1 cellular context compared by ENCODE assay signal in the genomic region with DNA sequence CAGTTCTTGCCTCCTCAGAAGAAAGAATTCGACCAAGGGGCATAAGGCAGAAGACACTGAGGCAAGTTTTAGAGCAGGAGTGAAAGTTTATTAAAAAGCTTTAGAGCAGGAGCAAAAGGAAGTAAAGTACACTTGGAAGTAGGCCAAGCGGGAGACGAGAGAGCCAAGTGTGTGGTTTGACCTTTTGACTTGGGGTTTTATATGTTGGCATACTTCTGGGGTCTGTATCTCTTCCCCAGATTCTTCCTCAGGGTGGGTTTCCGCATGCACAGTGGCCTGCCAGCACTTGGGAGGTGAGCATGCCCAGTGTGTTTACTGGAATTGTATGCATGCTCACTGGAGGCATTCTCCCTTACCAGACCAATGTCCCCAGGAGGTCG.
TF ChIP-seq lines count a peak whose summit lies in the region.

No MANE protein-coding gene starts in this region.

TF ChIP-seq in K562, 482 proteins besides CTCF, POLR2A, EP300 and RAD21:
- TF ChIP-seq FOXJ3 (CRISPR knock-in tag; IDR thresholded peaks at IDR 0.05) (no peak), NFIC (IDR thresholded peaks at IDR 0.05) (peak; percentile 31; the same call in 1 of the 2 replicates), BRCA1 (IDR thresholded peaks at IDR 0.05) (no peak), BRCA1 (CRISPR knock-in tag; IDR thresholded peaks at IDR 0.05) (no peak), C11orf30 (IDR thresholded peaks at IDR 0.05; ENCODE audit: low read depth) (no peak)
